In genomic region chr10:14244147-14244546, GRCh38 we compare ENCODE assay signal across 14 cellular contexts.
DNase-seq lines count a peak whose midpoint lies in the region; ATAC-seq and TF ChIP-seq lines count a peak whose summit lies in the region.
"Had no signal": no experiment of that assay in that cellular context is flagged by ENCODE, and none has a peak within 500 bp of the region (broad histone marks: within the 10 kb centered on the region; RNA-seq: fewer than 3 reads in every experiment).

No MANE protein-coding gene starts in this region.

- H3K27ac Mint-ChIP-seq in chondrocyte (ENCODE audit: unreplicated experiment) (no peak overlapping the region), neural progenitor cell (no peak overlapping the region)
- H3K27ac Mint-ChIP-seq: activated CD4-positive, alpha-beta T cell treated with anti-CD3 and anti-CD28 coated beads for 36 hours had no signal

- H3K4me3 Mint-ChIP-seq in chondrocyte (ENCODE audit: unreplicated experiment) (no peak overlapping the region), neural progenitor cell (no peak overlapping the region)
- H3K4me3 Mint-ChIP-seq: activated CD4-positive, alpha-beta T cell treated with anti-CD3 and anti-CD28 coated beads for 36 hours had no signal

- peak; percentile 43 for TF ChIP-seq CTCF in chondrocyte (IDR thresholded peaks at IDR 0.05)
- TF ChIP-seq CTCF in neural progenitor cell (IDR thresholded peaks at IDR 0.05), result peak; percentile 55

- no peaks in the 10 kb centered on the region for H3K36me3 ChIP-seq in neural progenitor cell

- H3K27ac ChIP-seq in neural progenitor cell, result no peak overlapping the region
- H3K27ac ChIP-seq: testis had no signal

- H3K27me3 ChIP-seq in neural progenitor cell, result peaks cover 3% of the 10 kb centered on the region
- H3K27me3 ChIP-seq: testis had no signal

- H2AFZ ChIP-seq in neural progenitor cell (replicated peaks), result no peak overlapping the region

- peaks cover 2% of the 10 kb centered on the region for H3K36me3 Mint-ChIP-seq in chondrocyte (ENCODE audit: low read depth)
- H3K36me3 Mint-ChIP-seq in neural progenitor cell, result peaks cover 3% of the 10 kb centered on the region

- H4K20me1 ChIP-seq in neural progenitor cell (ENCODE audit: low read depth), result no peaks in the 10 kb centered on the region

- ATAC-seq in HG02840 (IDR thresholded peaks at IDR 0.05; ENCODE audit: low FRiP score, unreplicated experiment), result no peak
- ATAC-seq: activated CD4-positive, alpha-beta T cell treated with anti-CD3 and anti-CD28 coated beads for 36 hours had no signal

- no peak overlapping the region for H3K9ac ChIP-seq in neural progenitor cell

- H3K4me3 ChIP-seq in neural progenitor cell, result no peak overlapping the region
- H3K4me3 ChIP-seq: testis had no signal

- DNase-seq in NCI-H2171 treated with DMSO at 0.1 percent for 48 hours (lab: John Stamatoyannopoulos, UW) (peak; percentile 2), NCI-H2171 (lab: John Stamatoyannopoulos, UW) (no peak), LHCN-M2 (ENCODE audit: low read depth) (peak; percentile 34), chondrocyte (ENCODE audit: low spot score) (no peak), neural progenitor cell (ENCODE audit: low spot score) (peak; percentile 61), activated gamma-delta T cell (lab: John Stamatoyannopoulos, UW) (no peak)
- DNase-seq in stimulated activated CD4-positive, alpha-beta T cell treated with anti-CD3 and anti-CD28 coated beads, Interleukin-15, amount 100 ng/mL, for 24 hours, result no peak
- DNase-seq: activated CD4-positive, alpha-beta T cell treated with anti-CD3 and anti-CD28 coated beads for 36 hours; activated T-cell treated with anti-CD3 and anti-CD28 coated beads, Interleukin-2, amount 50 U/mL, for 1 hour; COR-L47; OCI-M1; stimulated activated CD4-positive, alpha-beta T cell treated with anti-CD3 and anti-CD28 coated beads, Interleukin-12 subunit alpha, Interleukin-12 subunit beta, amount 100 ng/mL, for 4 hours; testis had no signal

- H3K27me3 Mint-ChIP-seq in chondrocyte (ENCODE audit: low read depth) (no peaks in the 10 kb centered on the region), neural progenitor cell (ENCODE audit: insufficient read depth, low read depth) (peaks cover 2% of the 10 kb centered on the region)

- peaks cover 4% of the 10 kb centered on the region for H3F3A ChIP-seq in neural progenitor cell (ENCODE audit: low read depth)

- no peak overlapping the region for H3K4me2 ChIP-seq in neural progenitor cell

- H3K79me2 ChIP-seq in neural progenitor cell (ENCODE audit: low read depth), result no peaks in the 10 kb centered on the region

- H3K9me3 Mint-ChIP-seq in chondrocyte (ENCODE audit: low read depth), result no peaks in the 10 kb centered on the region
- peaks cover 9% of the 10 kb centered on the region for H3K9me3 Mint-ChIP-seq in neural progenitor cell

- no peaks in the 10 kb centered on the region for H3K4me1 ChIP-seq in neural progenitor cell
- H3K4me1 ChIP-seq: testis had no signal

- H3K9me3 ChIP-seq in neural progenitor cell (ENCODE audit: low read depth), result no peaks in the 10 kb centered on the region
- H3K9me3 ChIP-seq: testis had no signal

- H3K4me1 Mint-ChIP-seq in chondrocyte (ENCODE audit: low read depth), result peaks cover 32% of the 10 kb centered on the region
- H3K4me1 Mint-ChIP-seq in neural progenitor cell, result peaks cover 30% of the 10 kb centered on the region

Comparison
In these comparisons a context has a peak if more than half of its experiments do, and no peak if none do; other contexts are left out.
1. DNase-seq: peak in NCI-H2171 treated with DMSO at 0.1 percent for 48 hours (single experiment), LHCN-M2 (single experiment) and neural progenitor cell (single experiment); none in NCI-H2171 (single experiment), chondrocyte (single experiment), activated gamma-delta T cell (single experiment) and stimulated activated CD4-positive, alpha-beta T cell treated with anti-CD3 and anti-CD28 coated beads, Interleukin-15, amount 100 ng/mL, for 24 hours (single experiment).